1 cellular context compared by ENCODE assay signal in the genomic region with DNA sequence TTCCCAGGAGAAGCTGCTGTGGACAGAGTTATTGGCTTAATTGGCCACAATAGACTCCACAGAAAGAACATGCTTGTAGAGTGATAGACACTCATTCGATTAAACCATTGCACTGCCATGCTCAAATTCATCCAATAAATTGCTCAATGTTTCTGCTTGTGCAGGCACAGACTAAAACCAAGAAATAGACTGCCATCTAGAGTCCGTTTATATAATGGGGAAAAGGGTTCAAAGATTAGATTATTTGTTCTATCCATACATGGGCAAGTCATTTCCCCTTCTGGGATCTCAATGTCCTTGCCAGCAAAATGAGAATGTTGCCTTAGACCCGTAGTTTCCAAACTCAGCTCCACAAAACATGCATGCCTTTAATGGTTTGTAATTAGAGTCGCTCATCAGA.
A peak's percentile ranks its signal among the peaks of the same experiment; 100 is the strongest.
TF ChIP-seq lines count a peak whose summit lies in the region.

No MANE protein-coding gene starts in this region.

TF ChIP-seq in H1, 55 proteins besides CTCF, POLR2A, EP300 and RAD21:
- TF ChIP-seq, protein P1, sequence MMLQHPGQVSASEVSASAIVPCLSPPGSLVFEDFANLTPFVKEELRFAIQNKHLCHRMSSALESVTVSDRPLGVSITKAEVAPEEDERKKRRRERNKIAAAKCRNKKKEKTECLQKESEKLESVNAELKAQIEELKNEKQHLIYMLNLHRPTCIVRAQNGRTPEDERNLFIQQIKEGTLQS (IDR thresholded peaks at IDR 0.05; ENCODE audit: insufficient read depth, low read depth, low read length) = no peak
- no peak for TF ChIP-seq CBX8 (IDR thresholded peaks at IDR 0.05; ENCODE audit: borderline replicate concordance, low read depth, low read length)
- no peak for TF ChIP-seq GTF2F1 (IDR thresholded peaks at IDR 0.05; ENCODE audit: borderline replicate concordance, low read depth, low read length)
- TF ChIP-seq RBBP5 (IDR thresholded peaks at IDR 0.05; ENCODE audit: borderline replicate concordance, low read depth, low read length) = no peak
- no peak for TF ChIP-seq SP2 (IDR thresholded peaks at IDR 0.05; ENCODE audit: low read length)
- TF ChIP-seq BRCA1 (IDR thresholded peaks at IDR 0.05; ENCODE audit: low read depth, low read length) = no peak
- TF ChIP-seq SIRT6 (IDR thresholded peaks at IDR 0.05; ENCODE audit: low read length) = no peak
- TF ChIP-seq ZNF274 (IDR thresholded peaks at IDR 0.05; ENCODE audit: borderline replicate concordance, extremely low read depth, low read length) = no peak
- TF ChIP-seq POU5F1 (IDR thresholded peaks at IDR 0.05; ENCODE audit: low read depth, low read length) = no peak
- peak; percentile 39; the same call in 1 of the 2 replicates for TF ChIP-seq SRF (IDR thresholded peaks at IDR 0.05; ENCODE audit: low read depth, low read length)
- TF ChIP-seq YY1 (IDR thresholded peaks at IDR 0.05; ENCODE audit: low read depth, low read length) = no peak
- TF ChIP-seq EZH2 (IDR thresholded peaks at IDR 0.05; ENCODE audit: low read depth, low read length, severe bottlenecking) = no peak
- TF ChIP-seq SIX5 (IDR thresholded peaks at IDR 0.05; ENCODE audit: low read depth, low read length) = no peak
- no peak for TF ChIP-seq PHF8 (conservative IDR thresholded peaks at IDR 0.05; ENCODE audit: low read depth, low read length)
- TF ChIP-seq HDAC2 (IDR thresholded peaks at IDR 0.05; ENCODE audit: borderline replicate concordance in 1 of 2, low read depth in 2 of 2, low read length in 2 of 2) = no peak
- TF ChIP-seq CEBPB (IDR thresholded peaks at IDR 0.05; ENCODE audit: low read depth, low read length) = peak; percentile 73; the same call in 1 of the 2 replicates
- no peak for TF ChIP-seq CTBP2 (IDR thresholded peaks at IDR 0.05; ENCODE audit: borderline replicate concordance, insufficient read depth, insufficient read length, low read length)
